Comparison of ENCODE assay signal across 8 cellular contexts in the genomic region with DNA sequence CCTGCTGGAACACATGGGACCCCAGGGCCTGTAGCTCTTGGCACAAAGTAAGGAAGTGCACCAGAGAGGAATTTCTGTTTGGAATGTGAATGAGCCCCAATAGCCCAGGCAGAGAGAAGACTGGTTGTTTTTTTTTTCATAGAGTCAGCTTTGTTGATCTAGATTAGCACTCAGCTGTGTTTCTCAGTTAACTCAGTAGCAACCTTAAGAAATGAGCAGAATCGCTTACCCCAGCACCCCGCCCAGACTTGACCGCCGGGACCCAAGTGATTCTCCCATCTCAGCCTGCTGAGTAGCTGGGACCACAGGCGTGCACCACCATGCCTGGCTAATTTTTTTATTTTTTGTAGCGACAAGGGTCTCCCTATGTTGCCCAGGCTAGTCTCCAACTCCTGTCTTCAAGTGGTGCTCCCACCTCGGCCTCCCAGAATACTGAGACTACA. TPM values are rescaled to one million over a fixed set of nuclear protein-coding genes. Genes with fewer than 3 reads are reported as not detected.
DNase-seq lines count a peak whose midpoint lies in the region; ATAC-seq lines count a peak whose summit lies in the region.

No MANE protein-coding gene starts in this region.

- peaks cover 63% of the 10 kb centered on the region for H3K4me1 ChIP-seq in CD4-positive, CD25-positive, alpha-beta regulatory T cell (ENCODE audit: control insufficient read depth, insufficient read depth, low read length, poor library complexity, severe bottlenecking)
- no peaks in the 10 kb centered on the region for H3K4me1 ChIP-seq in mesodermal cell (ENCODE audit: control insufficient read depth, insufficient read depth, low read length, poor library complexity, severe bottlenecking)

- no peaks in the 10 kb centered on the region for H3K27me3 ChIP-seq in CD4-positive, CD25-positive, alpha-beta regulatory T cell (ENCODE audit: control insufficient read depth, insufficient read depth, low read length)

- DNase-seq in CD4-positive, CD25-positive, alpha-beta regulatory T cell, result no peak
- DNase-seq in caudate nucleus (lab: John Stamatoyannopoulos, UW) (peak in 2 of 61 donors; percentile 5 to 7), D341Med (ENCODE audit: low spot score) (no peak), NCI-H1105 (lab: John Stamatoyannopoulos, UW) (no peak)

- H3K27ac Mint-ChIP-seq in CD4-positive, CD25-positive, alpha-beta regulatory T cell, result peak overlapping the region; percentile 31 to 97 (median 76)
- H3K27ac Mint-ChIP-seq in IgD-negative memory B cell, result peak overlapping the region; percentile 41 to 99 (median 92)

- WGBS in mesodermal cell (ENCODE audit: insufficient coverage in 2 of 2), 2 experiments, result 7 to 19% methylated on average over 5 to 6 of the region's 7 CpGs

- peaks cover 2% of the 10 kb centered on the region for H3K36me3 ChIP-seq in CD4-positive, CD25-positive, alpha-beta regulatory T cell (ENCODE audit: control insufficient read depth, insufficient read depth, low read length)
- peaks cover 27% of the 10 kb centered on the region for H3K36me3 ChIP-seq in mesodermal cell (ENCODE audit: control insufficient read depth, insufficient read depth, low read length)

- no peak for ATAC-seq in CD4-positive, CD25-positive, alpha-beta regulatory T cell (ENCODE audit: low read depth in 2 of 2)
- ATAC-seq in HG02852 (IDR thresholded peaks at IDR 0.05; ENCODE audit: unreplicated experiment), result no peak
- no peak for ATAC-seq in GM18861 (IDR thresholded peaks at IDR 0.05; ENCODE audit: unreplicated experiment)

- H3K4me3 Mint-ChIP-seq in CD4-positive, CD25-positive, alpha-beta regulatory T cell, result peak overlapping the region; percentile 94 to 99 (median 98)
- peak overlapping the region; percentile 95 to 99 (median 98) for H3K4me3 Mint-ChIP-seq in IgD-negative memory B cell

- H3K36me3 Mint-ChIP-seq in CD4-positive, CD25-positive, alpha-beta regulatory T cell, result peaks cover 12% of the 10 kb centered on the region
- no peaks in the 10 kb centered on the region for H3K36me3 Mint-ChIP-seq in IgD-negative memory B cell

- peaks cover 6% of the 10 kb centered on the region for H3K27me3 Mint-ChIP-seq in CD4-positive, CD25-positive, alpha-beta regulatory T cell
- H3K27me3 Mint-ChIP-seq in IgD-negative memory B cell, result no peaks in the 10 kb centered on the region

- H3K9me3 ChIP-seq in CD4-positive, CD25-positive, alpha-beta regulatory T cell (ENCODE audit: control insufficient read depth in 2 of 2, low read length in 2 of 2), result no peaks in the 10 kb centered on the region
- H3K9me3 ChIP-seq in mesodermal cell (ENCODE audit: control insufficient read depth, low read length), result no peaks in the 10 kb centered on the region

- H3K4me3 ChIP-seq in CD4-positive, CD25-positive, alpha-beta regulatory T cell (ENCODE audit: low read depth, low read length), result peak overlapping the region; percentile 99
- H3K4me3 ChIP-seq in mesodermal cell (ENCODE audit: extremely low read depth, insufficient read depth, low read length, poor library complexity, severe bottlenecking), result peak overlapping the region; percentile 92

- peaks cover 41 to 73% (median 54%) of the 10 kb centered on the region in 4 donors for H3K4me1 Mint-ChIP-seq in CD4-positive, CD25-positive, alpha-beta regulatory T cell
- H3K4me1 Mint-ChIP-seq in IgD-negative memory B cell, result peaks cover 30 to 39% (median 34%) of the 10 kb centered on the region in 3 donors

- H3K27ac ChIP-seq in CD4-positive, CD25-positive, alpha-beta regulatory T cell (ENCODE audit: insufficient read depth, low read length, poor library complexity, severe bottlenecking), result peak overlapping the region; percentile 42
- peak overlapping the region; percentile 36 for H3K27ac ChIP-seq in caudate nucleus (ENCODE audit: low read depth, low read length)
- H3K27ac ChIP-seq in mesodermal cell (ENCODE audit: low read depth, low read length, severe bottlenecking), result peak overlapping the region; percentile 52

- H3K9me3 Mint-ChIP-seq in CD4-positive, CD25-positive, alpha-beta regulatory T cell, result no peaks in the 10 kb centered on the region
- no peaks in the 10 kb centered on the region for H3K9me3 Mint-ChIP-seq in IgD-negative memory B cell

RNA-seq across cellular contexts. Expression of a gene that starts 2.8 kb away (rescaled TPM):
- 19.2 TPM for total RNA-seq in CD4-positive, CD25-positive, alpha-beta regulatory T cell
- polyA plus RNA-seq in CD4-positive, CD25-positive, alpha-beta regulatory T cell, result 10 to 100 TPM; 10.6 to 18.8 (median 14.3) TPM
- 29.2 TPM for polyA plus RNA-seq in IgD-negative memory B cell
- 26.0 TPM for polyA plus RNA-seq in mesodermal cell (2013, experiment 1 of 2)
- polyA plus RNA-seq in mesodermal cell (2013, experiment 2 of 2), result 32.1 TPM

RNA-seq across cellular contexts. Expression of a gene that starts 3.0 kb away (rescaled TPM):
- total RNA-seq in CD4-positive, CD25-positive, alpha-beta regulatory T cell, result 71.9 TPM
- 10 to 100 TPM; 71.9 to 82.8 (median 78.9) TPM for polyA plus RNA-seq in CD4-positive, CD25-positive, alpha-beta regulatory T cell
- polyA plus RNA-seq in IgD-negative memory B cell, result 103 TPM
- polyA plus RNA-seq in mesodermal cell (2013, experiment 1 of 2), result 135 TPM
- 158 TPM for polyA plus RNA-seq in mesodermal cell (2013, experiment 2 of 2)
